Comparison of ENCODE assay signal across 16 cellular contexts in genomic region chr2:223416826-223417610, GRCh38.
DNase-seq lines count a peak whose midpoint lies in the region; ATAC-seq and TF ChIP-seq lines count a peak whose summit lies in the region.
"Had no signal": no experiment of that assay in that cellular context is flagged by ENCODE, and none has a peak within 500 bp of the region (broad histone marks: within the 10 kb centered on the region; RNA-seq: fewer than 3 reads in every experiment).

No MANE protein-coding gene starts in this region.

- DNase-seq in HFFc6 (peak; percentile 15), esophagus muscularis mucosa (ENCODE audit: extremely low spot score) (no peak), iris pigment epithelial cell (ENCODE audit: low read depth) (peak; percentile 24), uterus (peak; percentile 37 to 57)
- DNase-seq in stimulated activated CD4-positive, alpha-beta T cell treated with anti-CD3 and anti-CD28 coated beads, Interleukin-4, amount 100 ng/mL, for 24 hours: no peak
- DNase-seq in activated CD8-positive, alpha-beta memory T cell treated with anti-CD3 and anti-CD28 coated beads, Interleukin-2, amount 10 ng/mL, durations not matched to agents 7 days and 5 days: no peak
- DNase-seq: glutamatergic neuron, mesendoderm, MV-4-11, retina, substantia nigra had no signal

- CTCF ChIA-PET in activated CD8-positive, alpha-beta memory T cell treated with anti-CD3 and anti-CD28 coated beads, Interleukin-2, amount 10 ng/mL, durations not matched to agents 7 days and 5 days (lab: Charles Lee): no interaction called here

- peaks cover 3% of the 10 kb centered on the region for H3K27me3 Mint-ChIP-seq in HFFc6 (ENCODE audit: insufficient read depth)
- H3K27me3 Mint-ChIP-seq in activated CD8-positive, alpha-beta memory T cell treated with anti-CD3 and anti-CD28 coated beads, Interleukin-2, amount 10 ng/mL, durations not matched to agents 7 days and 5 days: no peaks in the 10 kb centered on the region
- H3K27me3 Mint-ChIP-seq: IgD-negative memory B cell had no signal

- intact Hi-C loops in esophagus muscularis mucosa (cut with DNase I) (no loop called here), uterus (cut with DNase I; ENCODE audit: low total_unique reads) (no loop called here)

- H3K27ac Mint-ChIP-seq in HFFc6: no peak overlapping the region; the same call in 1 of the 2 replicates
- no peak overlapping the region for H3K27ac Mint-ChIP-seq in activated CD8-positive, alpha-beta memory T cell treated with anti-CD3 and anti-CD28 coated beads, Interleukin-2, amount 10 ng/mL, durations not matched to agents 7 days and 5 days
- H3K27ac Mint-ChIP-seq: activated T-helper 1 cell treated with anti-CD3 and anti-CD28 coated beads, Interleukin-12 subunit alpha, Interleukin-12 subunit beta, Interleukin-2, Interleukin-4 antibody, amounts not matched to agents 30 ng/mL and 10 ng/mL and 1 ng/mL, durations not matched to agents 14 hours and 24 hours and 36 hours; IgD-negative memory B cell; WTC11 had no signal

- peak overlapping the region; percentile 52 to 70 (median 59) for H3K27ac ChIP-seq in esophagus muscularis mucosa (replicated peaks in 1 of 4)
- H3K27ac ChIP-seq in uterus: peak overlapping the region; percentile 74 to 80

- TF ChIP-seq EP300 in esophagus muscularis mucosa (IDR thresholded peaks at IDR 0.05): no peak

- no peaks in the 10 kb centered on the region for H3K36me3 ChIP-seq in esophagus muscularis mucosa
- no peaks in the 10 kb centered on the region for H3K36me3 ChIP-seq in uterus

- TF ChIP-seq CTCF in HFFc6 (IDR thresholded peaks at IDR 0.05) (no peak), esophagus muscularis mucosa (IDR thresholded peaks at IDR 0.05) (no peak), uterus (IDR thresholded peaks at IDR 0.05) (no peak)

- no peaks in the 10 kb centered on the region for H3K36me3 Mint-ChIP-seq in HFFc6 (ENCODE audit: low read depth)
- no peaks in the 10 kb centered on the region for H3K36me3 Mint-ChIP-seq in activated CD8-positive, alpha-beta memory T cell treated with anti-CD3 and anti-CD28 coated beads, Interleukin-2, amount 10 ng/mL, durations not matched to agents 7 days and 5 days
- H3K36me3 Mint-ChIP-seq: IgD-negative memory B cell, WTC11 had no signal

- WGBS in esophagus muscularis mucosa: 59% methylated on average over 8 of the region's 8 CpGs

- ATAC-seq in HG03442 (IDR thresholded peaks at IDR 0.05; ENCODE audit: unreplicated experiment): no peak
- ATAC-seq in activated CD8-positive, alpha-beta memory T cell treated with anti-CD3 and anti-CD28 coated beads, Interleukin-2, amount 10 ng/mL, durations not matched to agents 7 days and 5 days: no peak
- ATAC-seq: WTC11 had no signal

- TF ChIP-seq POLR2A in esophagus muscularis mucosa (IDR thresholded peaks at IDR 0.05; ENCODE audit: low read depth) (no peak), uterus (IDR thresholded peaks at IDR 0.05) (no peak)

- H3K27me3 ChIP-seq in esophagus muscularis mucosa (no peaks in the 10 kb centered on the region), uterus (no peaks in the 10 kb centered on the region)

- H3K4me3 ChIP-seq in esophagus muscularis mucosa: no peak overlapping the region
- H3K4me3 ChIP-seq in uterus: no peak overlapping the region

- H3K4me3 Mint-ChIP-seq in HFFc6: no peak overlapping the region
- H3K4me3 Mint-ChIP-seq in activated CD8-positive, alpha-beta memory T cell treated with anti-CD3 and anti-CD28 coated beads, Interleukin-2, amount 10 ng/mL, durations not matched to agents 7 days and 5 days: no peak overlapping the region
- H3K4me3 Mint-ChIP-seq: activated T-helper 1 cell treated with anti-CD3 and anti-CD28 coated beads, Interleukin-12 subunit alpha, Interleukin-12 subunit beta, Interleukin-2, Interleukin-4 antibody, amounts not matched to agents 30 ng/mL and 10 ng/mL and 1 ng/mL, durations not matched to agents 14 hours and 24 hours and 36 hours; IgD-negative memory B cell; nephron; WTC11 had no signal

- H3K9me3 Mint-ChIP-seq in HFFc6: no peaks in the 10 kb centered on the region
- no peaks in the 10 kb centered on the region for H3K9me3 Mint-ChIP-seq in activated CD8-positive, alpha-beta memory T cell treated with anti-CD3 and anti-CD28 coated beads, Interleukin-2, amount 10 ng/mL, durations not matched to agents 7 days and 5 days (ENCODE audit: low read depth)
- H3K9me3 Mint-ChIP-seq: activated T-helper 1 cell treated with anti-CD3 and anti-CD28 coated beads, Interleukin-12 subunit alpha, Interleukin-12 subunit beta, Interleukin-2, Interleukin-4 antibody, amounts not matched to agents 30 ng/mL and 10 ng/mL and 1 ng/mL, durations not matched to agents 14 hours and 24 hours and 36 hours; IgD-negative memory B cell; WTC11 had no signal

- peaks cover 11% of the 10 kb centered on the region for H3K4me1 Mint-ChIP-seq in HFFc6 (ENCODE audit: low read depth)
- no peaks in the 10 kb centered on the region for H3K4me1 Mint-ChIP-seq in activated CD8-positive, alpha-beta memory T cell treated with anti-CD3 and anti-CD28 coated beads, Interleukin-2, amount 10 ng/mL, durations not matched to agents 7 days and 5 days
- H3K4me1 Mint-ChIP-seq: IgD-negative memory B cell, WTC11 had no signal

- no peaks in the 10 kb centered on the region for H3K9me3 ChIP-seq in esophagus muscularis mucosa
- H3K9me3 ChIP-seq in uterus: no peaks in the 10 kb centered on the region

- H3K4me1 ChIP-seq in esophagus muscularis mucosa: peaks cover 0 to 68% (median 59%) of the 10 kb centered on the region in 4 donors
- peaks cover 4 to 5% of the 10 kb centered on the region in 2 donors for H3K4me1 ChIP-seq in uterus

Comparison
In these comparisons a context has a peak if more than half of its experiments do, and no peak if none do; other contexts are left out.
1. DNase-seq: peak in HFFc6 (single experiment), iris pigment epithelial cell (single experiment) and uterus (2 of 2); none in esophagus muscularis mucosa (single experiment), stimulated activated CD4-positive, alpha-beta T cell treated with anti-CD3 and anti-CD28 coated beads, Interleukin-4, amount 100 ng/mL, for 24 hours (single experiment) and activated CD8-positive, alpha-beta memory T cell treated with anti-CD3 and anti-CD28 coated beads, Interleukin-2, amount 10 ng/mL, durations not matched to agents 7 days and 5 days (single experiment).